9 cellular contexts compared by ENCODE assay signal in genomic region chr17:2090210-2090641, GRCh38. TPM values are rescaled to one million over a fixed set of nuclear protein-coding genes. Genes with fewer than 3 reads are reported as not detected.
DNase-seq lines count a peak whose midpoint lies in the region; ATAC-seq and TF ChIP-seq lines count a peak whose summit lies in the region.
"Had no signal": no experiment of that assay in that cellular context is flagged by ENCODE, and none has a peak within 500 bp of the region (broad histone marks: within the 10 kb centered on the region; RNA-seq: fewer than 3 reads in every experiment).

No MANE protein-coding gene starts in this region.

- H3K36me3 ChIP-seq in SU-DHL-6 (ENCODE audit: low read length) (no peaks in the 10 kb centered on the region), HAP-1 (replicated peaks) (no peaks in the 10 kb centered on the region)

- H3K27ac ChIP-seq in SU-DHL-6 (ENCODE audit: low read depth, low read length) (no peak overlapping the region), skin epidermis (peak overlapping the region in 17 of 21 experiments; percentile 2 to 84 (median 73))

- H4K20me1 ChIP-seq in SU-DHL-6 (ENCODE audit: low read depth, low read length) = no peaks in the 10 kb centered on the region

- H3K4me2 ChIP-seq in SU-DHL-6 (ENCODE audit: low read depth, low read length, poor library complexity, severe bottlenecking) = peak overlapping the region; percentile 52

- H3K9me3 ChIP-seq in SU-DHL-6 (ENCODE audit: insufficient read depth, low read length) (no peaks in the 10 kb centered on the region), HAP-1 (no peaks in the 10 kb centered on the region)

- no peak overlapping the region for H3K9ac ChIP-seq in SU-DHL-6 (ENCODE audit: low read length)

- no peaks in the 10 kb centered on the region for H3F3A ChIP-seq in SU-DHL-6 (ENCODE audit: insufficient read depth)

- no peaks in the 10 kb centered on the region for H3K79me2 ChIP-seq in SU-DHL-6 (ENCODE audit: insufficient read depth, low read length)

- no peak overlapping the region for H2AFZ ChIP-seq in SU-DHL-6 (ENCODE audit: low read depth, low read length, severe bottlenecking)

- no peaks in the 10 kb centered on the region for H3K9me2 ChIP-seq in SU-DHL-6 (replicated peaks; ENCODE audit: insufficient read depth, low read length)

- no peaks in the 10 kb centered on the region for H3K9me3 Mint-ChIP-seq in endothelial cell (ENCODE audit: unreplicated experiment)

- peak overlapping the region; percentile 47 for H3K4me3 ChIP-seq in GM12875 (ENCODE audit: low read depth, low read length)
- H3K4me3 ChIP-seq in SU-DHL-6 (ENCODE audit: insufficient read depth, low read length, poor library complexity, severe bottlenecking) = no peak overlapping the region
- H3K4me3 ChIP-seq in skin epidermis = peak overlapping the region in 1 of 7 experiments; percentile 23
- H3K4me3 ChIP-seq in HAP-1 = no peak overlapping the region

- no peak overlapping the region for H3K4me3 Mint-ChIP-seq in endothelial cell (ENCODE audit: unreplicated experiment)

- ATAC-seq in GM21360 (IDR thresholded peaks at IDR 0.05; ENCODE audit: unreplicated experiment) = no peak

- TF ChIP-seq CTCF in GM12875 (IDR thresholded peaks at IDR 0.05; ENCODE audit: borderline replicate concordance, insufficient read depth, low read depth, low read length) (no peak), SU-DHL-6 (IDR thresholded peaks at IDR 0.05; ENCODE audit: insufficient read depth, low read length, poor library complexity, severe bottlenecking) (no peak), endothelial cell (IDR thresholded peaks at IDR 0.05; ENCODE audit: unreplicated experiment) (no peak)

- no peaks in the 10 kb centered on the region for H3K27me3 ChIP-seq in SU-DHL-6 (ENCODE audit: low read length)
- no peaks in the 10 kb centered on the region for H3K27me3 ChIP-seq in HAP-1 (ENCODE audit: low read depth)

- peaks cover 51% of the 10 kb centered on the region for H3K4me1 Mint-ChIP-seq in endothelial cell (ENCODE audit: unreplicated experiment)

- no peaks in the 10 kb centered on the region for H3K4me1 ChIP-seq in HAP-1

- in situ Hi-C loops in HAP-1 (cut with MboI; ENCODE audit: low sequenced_read_pairs) = no loop called here

- H3K27ac Mint-ChIP-seq in endothelial cell (ENCODE audit: unreplicated experiment) = peak overlapping the region; percentile 52

- DNase-seq in endothelial cell (ENCODE audit: low spot score) = no peak
- no peak for DNase-seq in AG08395 (ENCODE audit: low spot score)
- no peak for DNase-seq in HAP-1 (ENCODE audit: low spot score in 2 of 2)
- DNase-seq in NCI-H524 treated with DMSO at 0.1 percent for 48 hours (lab: John Stamatoyannopoulos, UW) = no peak
- DNase-seq: NCI-H1048 had no signal

- peaks cover 17% of the 10 kb centered on the region for H3K27me3 Mint-ChIP-seq in endothelial cell (ENCODE audit: unreplicated experiment)

- H3K36me3 Mint-ChIP-seq in endothelial cell (ENCODE audit: low read depth, unreplicated experiment) = peaks cover 9% of the 10 kb centered on the region

RNA-seq across cellular contexts. Expression of gene HIC1, which starts 35.3 kb away (rescaled TPM):
- 0.72 TPM for total RNA-seq in endothelial cell (ENCODE audit: unreplicated experiment)

RNA-seq across cellular contexts. Expression of gene OVCA2, which starts 48.4 kb away (rescaled TPM):
- total RNA-seq in endothelial cell (ENCODE audit: unreplicated experiment) = 32.7 TPM
